Comparison of ENCODE assay signal across 17 cellular contexts in genomic region chr1:166079276-166079675, GRCh38.
"Had no signal": no experiment of that assay in that cellular context is flagged by ENCODE, and none has a peak within 500 bp of the region (broad histone marks: within the 10 kb centered on the region; RNA-seq: fewer than 3 reads in every experiment).

No MANE protein-coding gene starts in this region.

- ATAC-seq: K562 had no signal

- H3K4me2 ChIP-seq: SK-N-SH had no signal

- FAIRE-seq: K562, RCC 7860 had no signal

- H3K9ac ChIP-seq: SK-N-SH had no signal

- H3K27ac Mint-ChIP-seq: IgD-negative memory B cell had no signal

- H3K4me3 Mint-ChIP-seq: IgD-negative memory B cell had no signal

- H3K4me3 ChIP-seq: K562 had no signal

- H3K9me3 ChIP-seq: SK-N-SH had no signal

- DNase-seq: MV-4-11, NCI-H1048, NCI-H1105, NCI-H1436 treated with DMSO at 0.1 percent for 48 hours, NCI-H1694, NCI-H187 treated with DMSO at 0.1 percent for 48 hours, NCI-H2029 treated with DMSO at 0.1 percent for 48 hours, NCI-H2227 treated with DMSO at 0.1 percent for 48 hours, NCI-H524, NCI-H526 treated with DMSO at 0.1 percent for 48 hours, NCI-H774, RPMI8226, SHP77, SK-N-SH had no signal
